In genomic region chr16:16133943-16134604, GRCh38 we compare ENCODE assay signal across 1 cellular context.
TF ChIP-seq lines count a peak whose summit lies in the region.

No MANE protein-coding gene starts in this region.

TF ChIP-seq in HepG2, 621 proteins besides CTCF, POLR2A, EP300 and RAD21 (continued from another document and continues in another):
- TF ChIP-seq, protein P1, sequence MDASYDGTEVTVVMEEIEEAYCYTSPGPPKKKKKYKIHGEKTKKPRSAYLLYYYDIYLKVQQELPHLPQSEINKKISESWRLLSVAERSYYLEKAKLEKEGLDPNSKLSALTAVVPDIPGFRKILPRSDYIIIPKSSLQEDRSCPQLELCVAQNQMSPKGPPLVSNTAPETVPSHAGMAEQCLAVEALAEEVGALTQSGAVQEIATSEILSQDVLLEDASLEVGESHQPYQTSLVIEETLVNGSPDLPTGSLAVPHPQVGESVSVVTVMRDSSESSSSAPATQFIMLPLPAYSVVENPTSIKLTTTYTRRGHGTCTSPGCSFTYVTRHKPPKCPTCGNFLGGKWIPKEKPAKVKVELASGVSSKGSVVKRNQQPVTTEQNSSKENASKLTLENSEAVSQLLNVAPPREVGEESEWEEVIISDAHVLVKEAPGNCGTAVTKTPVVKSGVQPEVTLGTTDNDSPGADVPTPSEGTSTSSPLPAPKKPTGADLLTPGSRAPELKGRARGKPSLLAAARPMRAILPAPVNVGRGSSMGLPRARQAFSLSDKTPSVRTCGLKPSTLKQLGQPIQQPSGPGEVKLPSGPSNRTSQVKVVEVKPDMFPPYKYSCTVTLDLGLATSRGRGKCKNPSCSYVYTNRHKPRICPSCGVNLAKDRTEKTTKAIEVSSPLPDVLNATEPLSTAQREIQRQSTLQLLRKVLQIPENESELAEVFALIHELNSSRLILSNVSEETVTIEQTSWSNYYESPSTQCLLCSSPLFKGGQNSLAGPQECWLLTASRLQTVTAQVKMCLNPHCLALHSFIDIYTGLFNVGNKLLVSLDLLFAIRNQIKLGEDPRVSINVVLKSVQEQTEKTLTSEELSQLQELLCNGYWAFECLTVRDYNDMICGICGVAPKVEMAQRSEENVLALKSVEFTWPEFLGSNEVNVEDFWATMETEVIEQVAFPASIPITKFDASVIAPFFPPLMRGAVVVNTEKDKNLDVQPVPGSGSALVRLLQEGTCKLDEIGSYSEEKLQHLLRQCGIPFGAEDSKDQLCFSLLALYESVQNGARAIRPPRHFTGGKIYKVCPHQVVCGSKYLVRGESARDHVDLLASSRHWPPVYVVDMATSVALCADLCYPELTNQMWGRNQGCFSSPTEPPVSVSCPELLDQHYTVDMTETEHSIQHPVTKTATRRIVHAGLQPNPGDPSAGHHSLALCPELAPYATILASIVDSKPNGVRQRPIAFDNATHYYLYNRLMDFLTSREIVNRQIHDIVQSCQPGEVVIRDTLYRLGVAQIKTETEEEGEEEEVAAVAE (CRISPR knock-in tag; IDR thresholded peaks at IDR 0.05; ENCODE audit: borderline replicate concordance) = no peak
- TF ChIP-seq ZZZ3 (CRISPR knock-in tag; IDR thresholded peaks at IDR 0.05; ENCODE audit: borderline replicate concordance) = no peak
- TF ChIP-seq ZSCAN25 (CRISPR knock-in tag; IDR thresholded peaks at IDR 0.05) = no peak
- TF ChIP-seq HMGXB4 (CRISPR knock-in tag; IDR thresholded peaks at IDR 0.05; ENCODE audit: borderline replicate concordance in 1 of 2, low read depth in 1 of 2) = no peak
- no peak for TF ChIP-seq JARID2 (CRISPR knock-in tag; IDR thresholded peaks at IDR 0.05; ENCODE audit: insufficient replicate concordance)
- TF ChIP-seq SMAD1 (CRISPR knock-in tag; IDR thresholded peaks at IDR 0.05; ENCODE audit: borderline replicate concordance, low read depth) = no peak
- TF ChIP-seq SMAD9 (CRISPR knock-in tag; IDR thresholded peaks at IDR 0.05) = no peak
- no peak for TF ChIP-seq ZNF780A (CRISPR knock-in tag; IDR thresholded peaks at IDR 0.05)
- TF ChIP-seq ZNF614 (CRISPR knock-in tag; IDR thresholded peaks at IDR 0.05; ENCODE audit: borderline replicate concordance) = no peak
- TF ChIP-seq, protein P2, sequence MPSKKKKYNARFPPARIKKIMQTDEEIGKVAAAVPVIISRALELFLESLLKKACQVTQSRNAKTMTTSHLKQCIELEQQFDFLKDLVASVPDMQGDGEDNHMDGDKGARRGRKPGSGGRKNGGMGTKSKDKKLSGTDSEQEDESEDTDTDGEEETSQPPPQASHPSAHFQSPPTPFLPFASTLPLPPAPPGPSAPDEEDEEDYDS (CRISPR knock-in tag; IDR thresholded peaks at IDR 0.05) = no peak
- no peak for TF ChIP-seq NR2F2 (IDR thresholded peaks at IDR 0.05; ENCODE audit: borderline replicate concordance, low read depth)
- TF ChIP-seq KDM4B (CRISPR knock-in tag; IDR thresholded peaks at IDR 0.05) = no peak
- TF ChIP-seq U2AF2 (IDR thresholded peaks at IDR 0.05; ENCODE audit: low read depth, low read length) = no peak
- TF ChIP-seq, protein P3, sequence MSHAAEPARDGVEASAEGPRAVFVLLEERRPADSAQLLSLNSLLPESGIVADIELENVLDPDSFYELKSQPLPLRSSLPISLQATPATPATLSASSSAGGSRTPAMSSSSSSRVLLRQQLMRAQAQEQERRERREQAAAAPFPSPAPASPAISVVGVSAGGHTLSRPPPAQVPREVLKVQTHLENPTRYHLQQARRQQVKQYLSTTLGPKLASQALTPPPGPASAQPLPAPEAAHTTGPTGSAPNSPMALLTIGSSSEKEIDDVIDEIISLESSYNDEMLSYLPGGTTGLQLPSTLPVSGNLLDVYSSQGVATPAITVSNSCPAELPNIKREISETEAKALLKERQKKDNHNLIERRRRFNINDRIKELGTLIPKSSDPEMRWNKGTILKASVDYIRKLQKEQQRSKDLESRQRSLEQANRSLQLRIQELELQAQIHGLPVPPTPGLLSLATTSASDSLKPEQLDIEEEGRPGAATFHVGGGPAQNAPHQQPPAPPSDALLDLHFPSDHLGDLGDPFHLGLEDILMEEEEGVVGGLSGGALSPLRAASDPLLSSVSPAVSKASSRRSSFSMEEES (CRISPR knock-in tag; IDR thresholded peaks at IDR 0.05) = no peak
- TF ChIP-seq, protein P4, sequence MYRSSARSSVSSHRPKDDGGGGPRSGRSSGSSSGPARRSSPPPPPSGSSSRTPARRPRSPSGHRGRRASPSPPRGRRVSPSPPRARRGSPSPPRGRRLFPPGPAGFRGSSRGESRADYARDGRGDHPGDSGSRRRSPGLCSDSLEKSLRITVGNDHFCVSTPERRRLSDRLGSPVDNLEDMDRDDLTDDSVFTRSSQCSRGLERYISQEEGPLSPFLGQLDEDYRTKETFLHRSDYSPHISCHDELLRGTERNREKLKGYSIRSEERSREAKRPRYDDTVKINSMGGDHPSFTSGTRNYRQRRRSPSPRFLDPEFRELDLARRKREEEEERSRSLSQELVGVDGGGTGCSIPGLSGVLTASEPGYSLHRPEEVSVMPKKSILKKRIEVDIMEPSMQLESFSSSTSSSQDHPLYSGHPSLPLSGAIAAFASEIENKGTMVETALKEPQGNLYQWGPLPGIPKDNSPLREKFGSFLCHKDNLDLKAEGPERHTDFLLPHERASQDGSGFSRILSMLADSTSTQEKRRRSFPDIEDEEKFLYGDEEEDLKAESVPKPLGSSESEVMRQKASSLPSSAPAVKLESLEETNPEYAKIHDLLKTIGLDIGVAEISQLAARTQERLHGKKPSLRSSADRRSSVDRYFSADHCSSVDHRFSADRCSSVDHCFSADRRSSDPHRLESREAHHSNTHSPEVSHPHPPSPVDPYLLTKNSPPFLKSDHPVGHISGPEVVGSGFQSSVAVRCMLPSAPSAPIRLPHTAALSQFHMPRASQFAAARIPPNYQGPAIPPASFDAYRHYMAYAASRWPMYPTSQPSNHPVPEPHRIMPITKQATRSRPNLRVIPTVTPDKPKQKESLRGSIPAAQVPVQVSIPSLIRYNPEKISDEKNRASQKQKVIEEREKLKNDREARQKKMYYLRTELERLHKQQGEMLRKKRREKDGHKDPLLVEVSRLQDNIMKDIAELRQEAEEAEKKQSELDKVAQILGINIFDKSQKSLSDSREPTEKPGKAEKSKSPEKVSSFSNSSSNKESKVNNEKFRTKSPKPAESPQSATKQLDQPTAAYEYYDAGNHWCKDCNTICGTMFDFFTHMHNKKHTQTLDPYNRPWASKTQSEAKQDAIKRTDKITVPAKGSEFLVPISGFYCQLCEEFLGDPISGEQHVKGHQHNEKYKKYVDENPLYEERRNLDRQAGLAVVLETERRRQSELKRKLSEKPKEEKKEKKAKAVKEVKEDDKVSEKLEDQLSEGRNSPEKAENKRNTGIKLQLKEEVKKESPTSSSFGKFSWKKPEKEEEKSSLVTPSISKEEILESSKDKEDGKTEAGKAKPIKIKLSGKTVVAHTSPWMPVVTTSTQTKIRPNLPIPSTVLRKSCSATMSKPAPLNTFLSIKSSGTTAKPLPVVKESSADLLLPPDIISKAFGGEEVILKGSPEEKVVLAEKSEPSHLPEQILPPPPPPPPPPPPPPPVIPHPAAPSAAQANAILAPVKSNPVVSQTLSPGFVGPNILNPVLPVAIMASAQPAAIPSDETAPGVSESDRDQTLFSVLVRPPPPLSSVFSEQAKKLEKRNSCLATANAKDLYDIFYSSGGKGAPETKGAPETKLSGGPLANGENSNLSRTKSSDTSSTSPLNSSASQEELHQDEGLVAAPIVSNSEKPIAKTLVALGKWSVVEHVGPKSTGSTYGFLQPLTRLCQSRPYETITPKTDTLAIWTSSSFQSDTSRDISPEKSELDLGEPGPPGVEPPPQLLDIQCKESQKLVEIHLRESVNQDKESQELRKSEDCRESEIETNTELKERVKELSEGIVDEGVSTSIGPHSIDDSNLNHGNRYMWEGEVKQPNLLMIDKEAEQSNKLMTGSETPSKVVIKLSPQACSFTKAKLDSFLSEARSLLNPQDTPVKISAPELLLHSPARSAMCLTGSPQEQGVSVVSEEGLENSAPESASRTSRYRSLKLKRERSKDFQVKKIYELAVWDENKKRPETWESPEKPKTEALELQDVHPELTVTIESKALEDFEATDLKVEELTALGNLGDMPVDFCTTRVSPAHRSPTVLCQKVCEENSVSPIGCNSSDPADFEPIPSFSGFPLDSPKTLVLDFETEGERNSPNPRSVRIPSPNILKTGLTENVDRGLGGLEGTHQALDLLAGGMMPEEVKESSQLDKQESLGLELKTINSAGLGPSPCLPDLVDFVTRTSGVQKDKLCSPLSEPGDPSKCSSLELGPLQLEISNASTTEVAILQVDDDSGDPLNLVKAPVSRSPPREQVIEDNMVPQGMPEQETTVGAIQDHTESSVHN (CRISPR knock-in tag; IDR thresholded peaks at IDR 0.05) = 0 out of 2 replicates have a peak, but pooled peaks have one; percentile 56
- 0 out of 2 replicates have a peak, but pooled peaks have one; percentile 44 for TF ChIP-seq MTA1 (CRISPR knock-in tag; IDR thresholded peaks at IDR 0.05; ENCODE audit: borderline replicate concordance)
- TF ChIP-seq PHB2 (IDR thresholded peaks at IDR 0.05; ENCODE audit: partially characterized antibody) = no peak
- no peak for TF ChIP-seq DPF2 (CRISPR knock-in tag; IDR thresholded peaks at IDR 0.05; ENCODE audit: borderline replicate concordance, low read depth)
- TF ChIP-seq RBM22 (optimal IDR thresholded peaks at IDR 0.05; ENCODE audit: low read length) = peak; percentile 61
- TF ChIP-seq NFE2L2 (IDR thresholded peaks at IDR 0.05; ENCODE audit: low read length) = peak; percentile 86
- no peak for TF ChIP-seq NFKB2 (CRISPR knock-in tag; IDR thresholded peaks at IDR 0.05; ENCODE audit: borderline replicate concordance)
- no peak for TF ChIP-seq TBP (CRISPR knock-in tag; IDR thresholded peaks at IDR 0.05)
- TF ChIP-seq ZNF446 (CRISPR knock-in tag; IDR thresholded peaks at IDR 0.05) = no peak
- no peak for TF ChIP-seq RERE (CRISPR knock-in tag; IDR thresholded peaks at IDR 0.05; ENCODE audit: low read depth)
- TF ChIP-seq NR3C1 (CRISPR knock-in tag; IDR thresholded peaks at IDR 0.05) = no peak
- TF ChIP-seq TIGD3 (CRISPR knock-in tag; IDR thresholded peaks at IDR 0.05; ENCODE audit: borderline replicate concordance) = no peak
- TF ChIP-seq, protein P5, sequence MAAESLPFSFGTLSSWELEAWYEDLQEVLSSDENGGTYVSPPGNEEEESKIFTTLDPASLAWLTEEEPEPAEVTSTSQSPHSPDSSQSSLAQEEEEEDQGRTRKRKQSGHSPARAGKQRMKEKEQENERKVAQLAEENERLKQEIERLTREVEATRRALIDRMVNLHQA (CRISPR knock-in tag; IDR thresholded peaks at IDR 0.05) = no peak
- TF ChIP-seq ZNF670 (CRISPR knock-in tag; IDR thresholded peaks at IDR 0.05; ENCODE audit: borderline replicate concordance) = no peak
- no peak for TF ChIP-seq HCFC1 (IDR thresholded peaks at IDR 0.05; ENCODE audit: low read depth, low read length)
- no peak for TF ChIP-seq CEBPB (IDR thresholded peaks at IDR 0.05; ENCODE audit: borderline replicate concordance, low read depth, low read length)
- TF ChIP-seq AGO1 (IDR thresholded peaks at IDR 0.05; ENCODE audit: low read depth, low read length, poor library complexity, severe bottlenecking) = peak; percentile 42
- no peak for TF ChIP-seq ZNF713 (CRISPR knock-in tag; IDR thresholded peaks at IDR 0.05)
- TF ChIP-seq ZNF205 (CRISPR knock-in tag; IDR thresholded peaks at IDR 0.05) = no peak
